ENCODE assay signal across 9 cellular contexts in the genomic region with DNA sequence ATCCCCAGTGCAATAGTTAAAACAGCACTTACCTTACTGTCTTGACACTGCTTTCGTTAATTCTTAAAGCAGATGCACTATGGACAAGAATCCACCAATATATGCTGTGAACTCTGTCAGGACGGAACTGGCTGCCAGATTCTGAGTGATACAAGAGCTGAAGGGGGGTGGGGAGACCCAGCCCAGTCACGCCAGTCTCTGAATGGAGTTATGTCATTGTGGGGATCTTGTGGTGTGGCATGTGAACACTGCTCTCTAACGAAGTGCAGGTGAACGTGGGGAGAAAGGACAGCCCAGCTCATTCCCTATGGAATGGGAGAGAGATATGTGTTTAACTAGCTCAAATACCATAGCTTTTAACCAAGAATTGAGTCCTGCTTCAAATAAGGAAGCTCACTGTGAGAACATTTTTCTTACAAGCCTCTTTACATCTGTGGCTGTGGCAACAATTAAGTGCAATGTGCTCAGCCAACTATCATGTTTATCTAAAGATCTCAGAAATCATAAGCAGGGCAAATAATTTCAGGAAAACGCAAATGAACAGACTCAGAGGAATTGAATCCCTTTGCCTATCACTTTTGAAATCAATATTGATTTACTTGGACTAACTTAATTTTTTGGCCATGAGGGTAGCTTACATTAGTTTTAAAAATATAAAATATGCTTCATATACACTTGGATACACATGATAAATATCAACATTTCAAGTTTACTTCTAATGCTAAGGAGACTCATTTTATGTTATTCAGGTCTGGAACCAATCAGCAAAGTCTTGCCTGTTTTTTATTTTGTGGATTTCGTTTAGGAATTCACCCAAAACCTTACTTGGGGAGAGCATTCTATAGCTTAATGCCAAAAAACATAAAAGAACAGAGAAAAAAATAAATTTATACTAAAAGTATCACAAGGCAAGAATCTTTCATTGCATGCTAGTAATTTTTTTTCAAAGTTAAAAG. TPM values are rescaled to one million over a fixed set of nuclear protein-coding genes. Genes with fewer than 3 reads are reported as not detected.
A peak's percentile ranks its signal among the peaks of the same experiment; 100 is the strongest.
DNase-seq lines count a peak whose midpoint lies in the region; ATAC-seq and TF ChIP-seq lines count a peak whose summit lies in the region.
"Had no signal": no experiment of that assay in that cellular context is flagged by ENCODE, and none has a peak within 500 bp of the region (broad histone marks: within the 10 kb centered on the region; RNA-seq: fewer than 3 reads in every experiment).

A gene with protein sequence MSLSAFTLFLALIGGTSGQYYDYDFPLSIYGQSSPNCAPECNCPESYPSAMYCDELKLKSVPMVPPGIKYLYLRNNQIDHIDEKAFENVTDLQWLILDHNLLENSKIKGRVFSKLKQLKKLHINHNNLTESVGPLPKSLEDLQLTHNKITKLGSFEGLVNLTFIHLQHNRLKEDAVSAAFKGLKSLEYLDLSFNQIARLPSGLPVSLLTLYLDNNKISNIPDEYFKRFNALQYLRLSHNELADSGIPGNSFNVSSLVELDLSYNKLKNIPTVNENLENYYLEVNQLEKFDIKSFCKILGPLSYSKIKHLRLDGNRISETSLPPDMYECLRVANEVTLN (minus strand): TSS at position 129 of the 956 bp plus-strand sequence. CDS start 2,515 bp downstream, outside the sequence.

- H3K27ac ChIP-seq in AG04450 (ENCODE audit: low read depth, low read length) = no peak within 1 kb of the TSS
- H3K27ac ChIP-seq in CD8-positive, alpha-beta T cell (ENCODE audit: low read depth, low read length) = no peak within 1 kb of the TSS
- no peak within 1 kb of the TSS for H3K27ac ChIP-seq in Karpas-422 (ENCODE audit: low read length)

- H3K9me3 ChIP-seq in AG04450 (ENCODE audit: control insufficient read depth, insufficient read depth, low read length) = no peaks in the 10 kb centered on the region
- H3K9me3 ChIP-seq in CD8-positive, alpha-beta T cell (ENCODE audit: low read length) = no peaks in the 10 kb centered on the region
- no peaks in the 10 kb centered on the region for H3K9me3 ChIP-seq in Karpas-422 (ENCODE audit: low read length)

- ATAC-seq in CD8-positive, alpha-beta T cell = no peak

- no peaks in the 10 kb centered on the region for H4K20me1 ChIP-seq in Karpas-422 (ENCODE audit: insufficient read depth, low read depth, low read length)

- no peak within 1 kb of the TSS for H3K4me2 ChIP-seq in Karpas-422 (ENCODE audit: low read depth, low read length, poor library complexity, severe bottlenecking)

- POLR2A ChIA-PET in AG04450 (lab: Yijun Ruan, JAX) = interaction anchor here (0.6 to 1.2 kb wide), 3 partner anchors 27 to 143 kb away, joined by 3 to 6 read pairs (median 3); no protein-coding TSS in a partner anchor
- POLR2A ChIA-PET in CD8-positive, alpha-beta T cell (lab: Charles Lee) = interaction anchor here (0.6 to 0.9 kb wide), 2 partner anchors 108 kb away, joined by 3 read pairs; no protein-coding TSS in a partner anchor

- H2AFZ ChIP-seq in Karpas-422 (ENCODE audit: low read length) = no peak within 1 kb of the TSS

- no peaks in the 10 kb centered on the region for H3K27me3 Mint-ChIP-seq in CD8-positive, alpha-beta T cell (ENCODE audit: low read depth)

- H3K27me3 ChIP-seq in AG04450 (ENCODE audit: control insufficient read depth, insufficient read depth, low read length) = no peaks in the 10 kb centered on the region
- H3K27me3 ChIP-seq in CD8-positive, alpha-beta T cell (ENCODE audit: insufficient read depth, low read length) = no peaks in the 10 kb centered on the region
- no peaks in the 10 kb centered on the region for H3K27me3 ChIP-seq in Karpas-422 (ENCODE audit: low read length)

- CTCF ChIA-PET in AG04450 (lab: Charles Lee) = interaction anchor here (0.8 to 1.9 kb wide), 3 partner anchors 12 to 152 kb away, joined by 3 to 13 read pairs (median 7); no protein-coding TSS in a partner anchor
- CTCF ChIA-PET in CD8-positive, alpha-beta T cell (lab: Charles Lee) = no interaction called here

- H3K4me1 Mint-ChIP-seq in CD8-positive, alpha-beta T cell (ENCODE audit: low read depth) = no peaks in the 10 kb centered on the region

- no peak within 1 kb of the TSS for H3K9ac ChIP-seq in Karpas-422 (ENCODE audit: low read length)

- no peak within 1 kb of the TSS for H3K27ac Mint-ChIP-seq in CD8-positive, alpha-beta T cell

- no peaks in the 10 kb centered on the region for H3K36me3 ChIP-seq in CD8-positive, alpha-beta T cell (ENCODE audit: insufficient read depth, low read length)
- H3K36me3 ChIP-seq in Karpas-422 (ENCODE audit: insufficient read depth, low read length) = no peaks in the 10 kb centered on the region

- DNase-seq in AG04450 (ENCODE audit: low read depth, low spot score) (no peak), NCI-H69 (lab: John Stamatoyannopoulos, UW) (peak; percentile 56), fibroblast of the aortic adventitia (ENCODE audit: low read depth) (peak; percentile 64), non-pigmented ciliary epithelial cell (ENCODE audit: low read depth) (peak; percentile 37), NK-92 (lab: John Stamatoyannopoulos, UW; ENCODE audit: unreplicated experiment) (no peak), Karpas-422 (no peak)
- no peak for DNase-seq in CD8-positive, alpha-beta T cell
- no peak for DNase-seq in effector CD4-positive, alpha-beta T cell
- DNase-seq: NCI-H1436 treated with DMSO at 0.1 percent for 48 hours had no signal

- H3K4me3 ChIP-seq in AG04450 (ENCODE audit: low read depth, low read length) (peak within 1 kb of the TSS; percentile 56), fibroblast of the aortic adventitia (ENCODE audit: low read depth, low read length) (peak within 1 kb of the TSS; percentile 67), Karpas-422 (ENCODE audit: low read length) (no peak within 1 kb of the TSS)
- H3K4me3 ChIP-seq in CD8-positive, alpha-beta T cell (ENCODE audit: low read depth, low read length) = no peak within 1 kb of the TSS

- H3K4me3 Mint-ChIP-seq in CD8-positive, alpha-beta T cell = no peak within 1 kb of the TSS

- TF ChIP-seq CTCF in AG04450 (IDR thresholded peaks at IDR 0.05; ENCODE audit: low read depth, low read length) (no peak), fibroblast of the aortic adventitia (IDR thresholded peaks at IDR 0.05; ENCODE audit: insufficient read depth, low read length) (no peak)
- TF ChIP-seq CTCF in CD8-positive, alpha-beta T cell (IDR thresholded peaks at IDR 0.05) = no peak

- no peaks in the 10 kb centered on the region for H3K36me3 Mint-ChIP-seq in CD8-positive, alpha-beta T cell

- no peaks in the 10 kb centered on the region for H3K79me2 ChIP-seq in Karpas-422 (ENCODE audit: low read length)

- no peaks in the 10 kb centered on the region for H3K9me3 Mint-ChIP-seq in CD8-positive, alpha-beta T cell

- no peaks in the 10 kb centered on the region for H3K4me1 ChIP-seq in CD8-positive, alpha-beta T cell (ENCODE audit: insufficient read depth, low read length)
- no peaks in the 10 kb centered on the region for H3K4me1 ChIP-seq in Karpas-422 (ENCODE audit: low read length)

- intact Hi-C loops in CD8-positive, alpha-beta T cell (cut with DNase I, micrococcal nuclease) = no loop called here

- no peaks in the 10 kb centered on the region for H3K9me2 ChIP-seq in Karpas-422 (replicated peaks; ENCODE audit: insufficient read depth, low read length)

RNA-seq across cellular contexts. Expression of the gene that starts here (rescaled TPM):
- 236 and 307 TPM in 2 replicates for polyA plus RNA-seq in AG04450 (2011; rRNA removed)
- 31.3 and 58.2 TPM in 2 replicates for polyA minus RNA-seq in AG04450 (2011; rRNA and poly(A)+ RNA removed)
- 88.8 and 582 TPM in 2 replicates for total RNA-seq in fibroblast of the aortic adventitia (ENCODE audit: low replicate concordance)
- total RNA-seq in CD8-positive, alpha-beta T cell = not detected
- total RNA-seq in Karpas-422 (2014; rRNA removed; shearing (Covaris generic); ENCODE audit: low replicate concordance) = not detected in 2 replicates

Comparison
In these comparisons a context has a peak if more than half of its experiments do, and no peak if none do; other contexts are left out.
1. RNA of the gene that starts here (total RNA-seq): 88.8 to 582 TPM in fibroblast of the aortic adventitia; not detected in CD8-positive, alpha-beta T cell and not detected in Karpas-422; every median in the first group is over 10 times any median in the second.
2. DNase-seq: peak in NCI-H69 (single experiment), fibroblast of the aortic adventitia (single experiment) and non-pigmented ciliary epithelial cell (single experiment); none in AG04450 (single experiment), CD8-positive, alpha-beta T cell (0 of 7), NK-92 (single experiment), effector CD4-positive, alpha-beta T cell (single experiment) and Karpas-422 (single experiment).
3. H3K4me3 ChIP-seq: peak in AG04450 (single experiment) and fibroblast of the aortic adventitia (single experiment); none in CD8-positive, alpha-beta T cell (single experiment) and Karpas-422 (single experiment).